Comparison of ENCODE assay signal across 8 cellular contexts in the genomic region with DNA sequence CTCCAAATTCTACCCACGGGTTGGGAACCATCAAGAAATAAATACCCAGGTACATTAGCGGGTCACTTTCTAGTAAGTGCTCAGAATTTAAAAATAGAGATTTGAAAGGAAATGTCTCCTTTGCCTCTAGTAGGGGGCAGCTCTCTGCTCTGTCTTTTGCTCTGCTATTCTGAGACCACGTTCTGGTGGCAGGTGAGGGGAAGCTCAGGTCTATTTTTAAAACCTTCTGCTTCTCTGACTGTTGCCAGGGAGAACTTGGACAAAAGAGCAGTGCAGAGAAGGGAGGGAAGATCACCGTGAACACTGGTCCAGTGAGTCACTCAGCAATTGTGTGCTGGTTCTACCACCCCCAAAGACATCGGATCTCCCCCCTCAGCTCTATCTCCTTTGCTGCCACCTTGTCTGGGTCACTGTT.
DNase-seq lines count a peak whose midpoint lies in the region; ATAC-seq and TF ChIP-seq lines count a peak whose summit lies in the region.

No MANE protein-coding gene starts in this region.

- no peak overlapping the region for H3K4me2 ChIP-seq in HCT116 (ENCODE audit: low read length)

- TF ChIP-seq RAD21 in HCT116 (IDR thresholded peaks at IDR 0.05; ENCODE audit: low read depth) = no peak

- POLR2A ChIA-PET in HCT116 (lab: Charles Lee) = no interaction called here

- no peak for TF ChIP-seq CTCF in HCT116 (IDR thresholded peaks at IDR 0.05 in 2 of 3, conservative IDR thresholded peaks at IDR 0.05 in 1 of 3; ENCODE audit: borderline replicate concordance in 1 of 3, insufficient read depth in 1 of 3, low read depth in 2 of 3, low read length in 2 of 3)
- no peak for TF ChIP-seq CTCF in mucosa of descending colon (IDR thresholded peaks at IDR 0.05)

- H3K27me3 ChIP-seq in HCT116 (ENCODE audit: insufficient read depth, low read length) = peaks cover 29% of the 10 kb centered on the region

- RAD21 ChIA-PET in HCT116 (lab: Charles Lee; ENCODE audit: low non-redundant PET in 1 of 2, low total read pairs in 2 of 2, uncharacterized antibody in 2 of 2, unreplicated experiment in 2 of 2) = no interaction called here

- no peak overlapping the region for H3K4me3 ChIP-seq in HCT116 (replicated peaks in 1 of 2; ENCODE audit: low read depth in 1 of 2, low read length in 2 of 2)
- H3K4me3 ChIP-seq in mucosa of descending colon = no peak overlapping the region

- H3K9me3 ChIP-seq in HCT116 (ENCODE audit: control insufficient read depth in 1 of 2, insufficient read depth in 1 of 2, low read depth in 1 of 2, low read length in 2 of 2) (no peaks in the 10 kb centered on the region), mucosa of descending colon (no peaks in the 10 kb centered on the region)

- ATAC-seq in GM18868 (IDR thresholded peaks at IDR 0.05; ENCODE audit: unreplicated experiment) = peak; percentile 50
- ATAC-seq in HCT116 = 0 out of 2 replicates have a peak, but pooled peaks have one; percentile 11
- peak; percentile 20 for ATAC-seq in mucosa of descending colon

- no peaks in the 10 kb centered on the region for H3K4me1 ChIP-seq in HCT116 (ENCODE audit: control insufficient read depth in 1 of 2, insufficient read depth in 2 of 2, low read length in 2 of 2)
- H3K4me1 ChIP-seq in mucosa of descending colon (ENCODE audit: low read depth) = no peaks in the 10 kb centered on the region

- CTCF ChIA-PET in HCT116 (lab: Charles Lee) = interaction anchor here (0.5 to 1.4 kb wide), 2 partner anchors 8 to 451 kb away, joined by 3 read pairs; no protein-coding TSS in a partner anchor

- BruUV-seq in HCT116 (replicated peaks; lab: Mats Ljungman, UMichigan) = no TSS peak

- H3K27ac ChIP-seq in HCT116 (ENCODE audit: low read depth, low read length) = no peak overlapping the region

- no peaks in the 10 kb centered on the region for H4K20me1 ChIP-seq in HCT116 (ENCODE audit: insufficient read depth)

- no peaks in the 10 kb centered on the region for H3K79me2 ChIP-seq in HCT116 (ENCODE audit: insufficient read depth, low read length)

- no peak for TF ChIP-seq POLR2A in HCT116 (IDR thresholded peaks at IDR 0.05; ENCODE audit: borderline replicate concordance, extremely low read depth, insufficient read depth, insufficient read length)

- H3K9me2 ChIP-seq in HCT116 (ENCODE audit: insufficient read depth) = no peaks in the 10 kb centered on the region

- intact Hi-C loops in HCT116 (cut with micrococcal nuclease) (no loop called here), mucosa of descending colon (cut with DNase I, micrococcal nuclease) (no loop called here)

- DNase-seq in HCT116 (ENCODE audit: low read depth, low spot score) (no peak), NCI-H2196 (lab: John Stamatoyannopoulos, UW; ENCODE audit: unreplicated experiment) (peak; percentile 10), mucosa of descending colon (no peak), NCI-H1930 (lab: John Stamatoyannopoulos, UW) (no peak), KG1 (lab: John Stamatoyannopoulos, UW) (no peak), NCI-H2107 treated with DMSO at 0.1 percent for 48 hours (lab: John Stamatoyannopoulos, UW; ENCODE audit: unreplicated experiment) (no peak), activated gamma-delta T cell treated with Interleukin-2 at 50 U/mL for 16 hours (no peak)

- H3K36me3 ChIP-seq in HCT116 (ENCODE audit: control insufficient read depth in 1 of 2, insufficient read depth in 2 of 2, low read length in 2 of 2) (no peaks in the 10 kb centered on the region), mucosa of descending colon (ENCODE audit: low read depth) (no peaks in the 10 kb centered on the region)

- no peak overlapping the region for H2AFZ ChIP-seq in HCT116 (ENCODE audit: low read depth, low read length, poor library complexity, severe bottlenecking)

- no peak overlapping the region for H3K9ac ChIP-seq in HCT116 (ENCODE audit: low read length)

TF ChIP-seq in HCT116, 20 proteins besides CTCF, POLR2A, EP300 and RAD21:
- no peak for TF ChIP-seq ZNF274 (IDR thresholded peaks at IDR 0.05; ENCODE audit: low read depth, low read length)
TF ChIP-seq in HCT116: peak in this region for 0.
